ENCODE assay signal across 10 cellular contexts in genomic region chr12:12032260-12032761, GRCh38. TPM values are rescaled to one million over a fixed set of nuclear protein-coding genes. Genes with fewer than 3 reads are reported as not detected.
A peak's percentile ranks its signal among the peaks of the same experiment; 100 is the strongest.
DNase-seq lines count a peak whose midpoint lies in the region; ATAC-seq and TF ChIP-seq lines count a peak whose summit lies in the region.
"Had no signal": no experiment of that assay in that cellular context is flagged by ENCODE, and none has a peak within 500 bp of the region (broad histone marks: within the 10 kb centered on the region; RNA-seq: fewer than 3 reads in every experiment).

No MANE protein-coding gene starts in this region.

- no peak overlapping the region for H3K18ac ChIP-seq in IMR-90 (ENCODE audit: low read depth, low read length)

- no peak overlapping the region for H4K5ac ChIP-seq in IMR-90 (ENCODE audit: low read depth, low read length)

- H3K27me3 ChIP-seq in IMR-90 (ENCODE audit: control insufficient read depth, insufficient read depth, low read length) (peaks cover 4% of the 10 kb centered on the region), rectal smooth muscle tissue (ENCODE audit: control insufficient read depth, insufficient read depth, low read length) (no peaks in the 10 kb centered on the region)
- H3K27me3 ChIP-seq in effector memory CD4-positive, alpha-beta T cell (replicated peaks; ENCODE audit: control insufficient read depth, insufficient read depth, low read length, poor library complexity, severe bottlenecking) = no peaks in the 10 kb centered on the region

- no peak for TF ChIP-seq CTCF in IMR-90 (conservative IDR thresholded peaks at IDR 0.05; ENCODE audit: low read depth, low read length)

- no peak overlapping the region for H2BK20ac ChIP-seq in IMR-90 (ENCODE audit: low read depth, low read length)

- no peaks in the 10 kb centered on the region for H3K9me1 ChIP-seq in IMR-90 (ENCODE audit: insufficient read depth, low read length)

- TF ChIP-seq POLR2A in IMR-90 (IDR thresholded peaks at IDR 0.05; ENCODE audit: low read depth, low read length) = no peak

- H3K27ac ChIP-seq in IMR-90 (ENCODE audit: insufficient read depth, low read length) = no peak overlapping the region
- peak overlapping the region; percentile 59 for H3K27ac ChIP-seq in effector memory CD4-positive, alpha-beta T cell (ENCODE audit: insufficient read depth, low read length, poor library complexity, severe bottlenecking)
- peak overlapping the region; percentile 75 for H3K27ac ChIP-seq in rectal smooth muscle tissue (ENCODE audit: low read depth, low read length)

- no peak overlapping the region for H2BK5ac ChIP-seq in IMR-90 (ENCODE audit: low read depth, low read length, poor library complexity, severe bottlenecking)

- H3K23ac ChIP-seq in IMR-90 (ENCODE audit: low read depth, low read length) = no peak overlapping the region

- WGBS in IMR-90 (ENCODE audit: extremely low coverage in 2 of 2, insufficient read length in 1 of 2), 2 experiments = 100% methylated on average over 1 of the region's 12 CpGs; no CpG with 5 or more reads in 1 of the 2 experiments

- H3K9ac ChIP-seq in IMR-90 (ENCODE audit: low read depth, low read length) = no peak overlapping the region
- H3K9ac ChIP-seq in rectal smooth muscle tissue (ENCODE audit: low read length) = no peak overlapping the region

- intact Hi-C loops in IMR-90 (cut with micrococcal nuclease) = loop anchor here (5.0 to 10.0 kb wide), 2 partner anchors 235 to 268 kb away; no protein-coding TSS in a partner anchor

- H3K4me2 ChIP-seq in IMR-90 (ENCODE audit: low read depth, low read length) = no peak overlapping the region

- H3K14ac ChIP-seq in IMR-90 (replicated peaks; ENCODE audit: low read depth, low read length) = no peak overlapping the region

- H3K9me3 ChIP-seq in IMR-90 (ENCODE audit: control insufficient read depth, insufficient read depth, low read length) = peaks cover 2% of the 10 kb centered on the region; the same call in 1 of the 2 replicates
- H3K9me3 ChIP-seq in effector memory CD4-positive, alpha-beta T cell (ENCODE audit: control insufficient read depth, low read length) = no peaks in the 10 kb centered on the region

- no peaks in the 10 kb centered on the region for H3K79me1 ChIP-seq in IMR-90 (ENCODE audit: low read depth in 1 of 2, low read length in 2 of 2)

- H2AK9ac ChIP-seq in IMR-90 (replicated peaks; ENCODE audit: low read depth, low read length, poor library complexity) = no peak overlapping the region

- no peak overlapping the region for H2BK120ac ChIP-seq in IMR-90 (ENCODE audit: low read depth, low read length)

- TF ChIP-seq RAD21 in IMR-90 (IDR thresholded peaks at IDR 0.05; ENCODE audit: low read length) = no peak

- peak overlapping the region; percentile 47 for H2AFZ ChIP-seq in IMR-90 (replicated peaks; ENCODE audit: low read length, poor library complexity)

- H3K36me3 ChIP-seq in IMR-90 (ENCODE audit: control insufficient read depth, insufficient read depth, low read length) (no peaks in the 10 kb centered on the region), rectal smooth muscle tissue (ENCODE audit: control insufficient read depth, insufficient read depth, low read length) (no peaks in the 10 kb centered on the region)
- no peaks in the 10 kb centered on the region for H3K36me3 ChIP-seq in effector memory CD4-positive, alpha-beta T cell (ENCODE audit: control insufficient read depth, insufficient read depth, low read length)

- H3K4me3 ChIP-seq in GM08714 (ENCODE audit: low read length) = peak overlapping the region; percentile 65; the same call in 1 of the 2 replicates
- H3K4me3 ChIP-seq in IMR-90 (ENCODE audit: insufficient read depth, low read depth, low read length) = no peak overlapping the region
- H3K4me3 ChIP-seq in effector memory CD4-positive, alpha-beta T cell (ENCODE audit: insufficient read depth, low read depth, low read length, poor library complexity, severe bottlenecking) = peak overlapping the region; percentile 50
- H3K4me3 ChIP-seq in rectal smooth muscle tissue (ENCODE audit: low read length) = no peak overlapping the region

- H3K4ac ChIP-seq in IMR-90 (ENCODE audit: low read depth, low read length) = no peak overlapping the region

- H3K4me1 ChIP-seq in IMR-90 (ENCODE audit: control insufficient read depth, insufficient read depth, low read length) = no peaks in the 10 kb centered on the region
- peaks cover 10% of the 10 kb centered on the region for H3K4me1 ChIP-seq in effector memory CD4-positive, alpha-beta T cell (ENCODE audit: control insufficient read depth, insufficient read depth, low read length, poor library complexity, severe bottlenecking)
- no peaks in the 10 kb centered on the region for H3K4me1 ChIP-seq in rectal smooth muscle tissue (ENCODE audit: control insufficient read depth, insufficient read depth, low read length)

- H2BK15ac ChIP-seq in IMR-90 (ENCODE audit: low read depth, low read length) = no peak overlapping the region

- DNase-seq in IMR-90 (no peak), germinal center (ENCODE audit: low spot score) (no peak), H4 (ENCODE audit: low spot score) (no peak), NCI-H82 (lab: John Stamatoyannopoulos, UW) (no peak)
- no peak for DNase-seq in effector memory CD4-positive, alpha-beta T cell
- DNase-seq: NCI-H187 had no signal

- CTCF ChIA-PET in IMR-90 (lab: Yijun Ruan, JAX) = interaction anchor here (0.6 to 3.4 kb wide), 8 partner anchors 10 to 484 kb away, joined by 3 to 54 read pairs (median 3); no protein-coding TSS in a partner anchor

- H2AK5ac ChIP-seq in IMR-90 (ENCODE audit: low read depth, low read length) = no peak overlapping the region

- H4K20me1 ChIP-seq in IMR-90 (ENCODE audit: insufficient read depth, low read length) = no peaks in the 10 kb centered on the region

- H4K91ac ChIP-seq in IMR-90 (ENCODE audit: insufficient read depth, low read depth, low read length) = no peak overlapping the region

- dilution Hi-C loops in IMR-90 (cut with HindIII; ENCODE audit: low sequenced_read_pairs, unreplicated experiment) = loop anchor here (25.0 kb wide), 1 partner anchor 470 kb away; no protein-coding TSS in a partner anchor

- no peak overlapping the region; a peak in 1 of 4 replicates for H4K8ac ChIP-seq in IMR-90 (ENCODE audit: low read depth in 2 of 2, low read length in 2 of 2)

- ATAC-seq in IMR-90 (ENCODE audit: low read depth) (no peak), GM21619 (IDR thresholded peaks at IDR 0.05; ENCODE audit: unreplicated experiment) (no peak)

- in situ Hi-C loops in IMR-90 (cut with MboI; ENCODE audit: low sequenced_read_pairs) = loop anchor here (5.0 to 10.0 kb wide), 2 partner anchors 450 to 672 kb away; no protein-coding TSS in a partner anchor

- no peak overlapping the region for H3K56ac ChIP-seq in IMR-90 (ENCODE audit: extremely low read depth, insufficient read depth, low read length)

- BruUV-seq in IMR-90 (replicated peaks; lab: Mats Ljungman, UMichigan) = no TSS peak

- POLR2A ChIA-PET in IMR-90 (lab: Charles Lee; ENCODE audit: unreplicated experiment) = interaction anchor here (1.1 kb wide), 1 partner anchor 452 kb away, joined by 4 read pairs; no protein-coding TSS in a partner anchor

TF ChIP-seq in IMR-90, 13 proteins besides CTCF, POLR2A, EP300 and RAD21:
- TF ChIP-seq MAZ (IDR thresholded peaks at IDR 0.05; ENCODE audit: borderline replicate concordance, low read depth, low read length) (no peak), MXI1 (IDR thresholded peaks at IDR 0.05; ENCODE audit: borderline replicate concordance, low read depth, low read length) (no peak), NFE2L2 (IDR thresholded peaks at IDR 0.05; ENCODE audit: low read depth, low read length) (no peak), USF2 (IDR thresholded peaks at IDR 0.05; ENCODE audit: low read depth, low read length) (no peak), CEBPB (IDR thresholded peaks at IDR 0.05; ENCODE audit: low read depth, low read length) (no peak)

RNA-seq across cellular contexts. Expression of gene BCL2L14, which starts 38.4 kb away (rescaled TPM):
- not detected in 2 replicates for total RNA-seq in IMR-90 (2012; rRNA removed)
- polyA plus RNA-seq in IMR-90 (2012; rRNA removed) = not detected in 2 replicates
- not detected in 2 replicates for polyA plus RNA-seq in IMR-90 (2012; cell fraction: cytosol; rRNA removed)
- not detected in 2 replicates for polyA plus RNA-seq in IMR-90 (2012; cell fraction: nucleus; rRNA removed; ENCODE audit: low replicate concordance)
- not detected in 2 replicates for total RNA-seq in H4 (2014; rRNA removed; shearing (Covaris generic))
- total RNA-seq: epithelial cell of proximal tubule had no signal

Comparison
In these comparisons a context has a peak if more than half of its experiments do, and no peak if none do; other contexts are left out.
1. H3K4me3 ChIP-seq: peak in GM08714 (single experiment) and effector memory CD4-positive, alpha-beta T cell (single experiment); none in IMR-90 (single experiment) and rectal smooth muscle tissue (single experiment).